ENCODE assay signal across 1 cellular context in genomic region chr17:47763913-47764582, GRCh38.
TF ChIP-seq lines count a peak whose summit lies in the region.

No MANE protein-coding gene starts in this region.

TF ChIP-seq in IMR-90, 13 proteins besides CTCF, POLR2A, EP300 and RAD21:
- TF ChIP-seq CHD1 (IDR thresholded peaks at IDR 0.05; ENCODE audit: low read depth, low read length) (no peak), RCOR1 (IDR thresholded peaks at IDR 0.05; ENCODE audit: insufficient replicate concordance, low read length) (no peak), NFE2L2 (IDR thresholded peaks at IDR 0.05; ENCODE audit: low read depth, low read length) (no peak), USF2 (IDR thresholded peaks at IDR 0.05; ENCODE audit: low read depth, low read length) (no peak), FOS (IDR thresholded peaks at IDR 0.05; ENCODE audit: low read depth, low read length) (no peak), CEBPB (IDR thresholded peaks at IDR 0.05; ENCODE audit: low read depth, low read length) (no peak), SMC3 (IDR thresholded peaks at IDR 0.05; ENCODE audit: low read depth, low read length) (no peak), MAZ (IDR thresholded peaks at IDR 0.05; ENCODE audit: borderline replicate concordance, low read depth, low read length) (no peak)
